In genomic region chr1:154474802-154475201, GRCh38 we compare ENCODE assay signal across 9 cellular contexts. TPM values are rescaled to one million over a fixed set of nuclear protein-coding genes. Genes with fewer than 3 reads are reported as not detected.
DNase-seq lines count a peak whose midpoint lies in the region; ATAC-seq and TF ChIP-seq lines count a peak whose summit lies in the region.
"Had no signal": no experiment of that assay in that cellular context is flagged by ENCODE, and none has a peak within 500 bp of the region (broad histone marks: within the 10 kb centered on the region; RNA-seq: fewer than 3 reads in every experiment).

No MANE protein-coding gene starts in this region.

- no peaks in the 10 kb centered on the region for H3K9me2 ChIP-seq in hepatocyte (replicated peaks; ENCODE audit: insufficient read depth)

- H2AFZ ChIP-seq in hepatocyte = no peak overlapping the region

- no peaks in the 10 kb centered on the region for H3K9me3 ChIP-seq in adrenal gland (replicated peaks in 1 of 3)
- no peaks in the 10 kb centered on the region for H3K9me3 ChIP-seq in hepatocyte (ENCODE audit: low read depth)
- H3K9me3 ChIP-seq in naive thymus-derived CD4-positive, alpha-beta T cell (ENCODE audit: control insufficient read depth in 2 of 3, low read length in 3 of 3) = no peaks in the 10 kb centered on the region

- CTCF ChIA-PET in naive thymus-derived CD4-positive, alpha-beta T cell (lab: Charles Lee) = interaction anchor here (0.6 to 1.0 kb wide), 2 partner anchors 71 to 72 kb away, joined by 4 to 6 read pairs; no protein-coding TSS in a partner anchor

- no peaks in the 10 kb centered on the region for H3K9me3 Mint-ChIP-seq in naive thymus-derived CD4-positive, alpha-beta T cell
- H3K9me3 Mint-ChIP-seq in activated naive CD8-positive, alpha-beta T cell treated with anti-CD3 and anti-CD28 coated beads for 36 hours = no peaks in the 10 kb centered on the region

- intact Hi-C loops in adrenal gland (cut with DNase I) = loop anchor here (10.0 kb wide), 2 partner anchors 70 to 400 kb away; partner anchors contain the start of genes IL6R (in 1 of the 2) and KCNN3 (in 1 of the 2)
- intact Hi-C loops in naive thymus-derived CD4-positive, alpha-beta T cell (cut with micrococcal nuclease) = loop anchor here (5.0 to 10.0 kb wide), 4 partner anchors 123 to 610 kb away; partner anchors contain the start of genes ADAR (in 1 of the 2) and EFNA4 (in 1 of the 2)

- no peaks in the 10 kb centered on the region for H3K79me2 ChIP-seq in hepatocyte

- DNase-seq in DMS 273 (lab: John Stamatoyannopoulos, UW; ENCODE audit: unreplicated experiment) (peak; percentile 31), DMS 273 treated with DMSO at 0.1 percent for 48 hours (lab: John Stamatoyannopoulos, UW) (no peak), adrenal gland (peak in 6 of 7 donors; percentile 34 to 72 (median 46)), hepatocyte (ENCODE audit: low spot score) (peak; percentile 23), NCI-H1417 treated with DMSO at 0.1 percent for 48 hours (lab: John Stamatoyannopoulos, UW) (no peak)
- no peak for DNase-seq in naive thymus-derived CD4-positive, alpha-beta T cell
- no peak for DNase-seq in activated naive CD8-positive, alpha-beta T cell treated with anti-CD3 and anti-CD28 coated beads for 36 hours

- H3K27me3 ChIP-seq in adrenal gland (no peaks in the 10 kb centered on the region), hepatocyte (no peaks in the 10 kb centered on the region)
- H3K27me3 ChIP-seq in naive thymus-derived CD4-positive, alpha-beta T cell (ENCODE audit: control insufficient read depth in 2 of 2, insufficient read depth in 2 of 2, low read length in 2 of 2) = no peaks in the 10 kb centered on the region

- WGBS in adrenal gland, 4 donors = 57 to 74% (median 71%) methylated on average over 3 of the region's 3 CpGs
- 70% methylated on average over 1 of the region's 3 CpGs for WGBS in hepatocyte (ENCODE audit: low lambda C conversion rate, missing lambda C conversion rate)

- no peak for ATAC-seq in naive thymus-derived CD4-positive, alpha-beta T cell

- H3K4me2 ChIP-seq in hepatocyte = no peak overlapping the region

- H3K4me3 ChIP-seq in adrenal gland (no peak overlapping the region), hepatocyte (no peak overlapping the region)
- H3K4me3 ChIP-seq in naive thymus-derived CD4-positive, alpha-beta T cell (ENCODE audit: low read length) = no peak overlapping the region

- H3K36me3 ChIP-seq in adrenal gland (replicated peaks in 1 of 2) = no peaks in the 10 kb centered on the region
- no peaks in the 10 kb centered on the region for H3K36me3 ChIP-seq in hepatocyte (replicated peaks; ENCODE audit: insufficient read depth, low read depth)
- no peaks in the 10 kb centered on the region for H3K36me3 ChIP-seq in naive thymus-derived CD4-positive, alpha-beta T cell (ENCODE audit: control insufficient read depth in 2 of 3, insufficient read depth in 3 of 3, low read length in 3 of 3)

- H3K27ac ChIP-seq in adrenal gland (no peak overlapping the region), hepatocyte (no peak overlapping the region), temporal lobe (ENCODE audit: low read depth, low read length) (peak overlapping the region; percentile 54)
- no peak overlapping the region for H3K27ac ChIP-seq in naive thymus-derived CD4-positive, alpha-beta T cell (ENCODE audit: low read depth, low read length)
- H3K27ac ChIP-seq: 22Rv1 had no signal

- H3K4me3 Mint-ChIP-seq in naive thymus-derived CD4-positive, alpha-beta T cell = no peak overlapping the region
- no peak overlapping the region for H3K4me3 Mint-ChIP-seq in activated naive CD8-positive, alpha-beta T cell treated with anti-CD3 and anti-CD28 coated beads for 36 hours

- no peaks in the 10 kb centered on the region for H3K36me3 Mint-ChIP-seq in naive thymus-derived CD4-positive, alpha-beta T cell
- no peaks in the 10 kb centered on the region for H3K36me3 Mint-ChIP-seq in activated naive CD8-positive, alpha-beta T cell treated with anti-CD3 and anti-CD28 coated beads for 36 hours

- no peak for TF ChIP-seq CTCF in adrenal gland (IDR thresholded peaks at IDR 0.05)
- no peak for TF ChIP-seq CTCF in hepatocyte (IDR thresholded peaks at IDR 0.05; ENCODE audit: poor library complexity)

- TF ChIP-seq POLR2A in adrenal gland (IDR thresholded peaks at IDR 0.05) = no peak

- POLR2A ChIA-PET in naive thymus-derived CD4-positive, alpha-beta T cell (lab: Charles Lee) = interaction anchor here (1.0 kb wide), 1 partner anchor 45 kb away, joined by 4 read pairs; no protein-coding TSS in a partner anchor

- no peaks in the 10 kb centered on the region for H3K27me3 Mint-ChIP-seq in naive thymus-derived CD4-positive, alpha-beta T cell
- no peaks in the 10 kb centered on the region for H3K27me3 Mint-ChIP-seq in activated naive CD8-positive, alpha-beta T cell treated with anti-CD3 and anti-CD28 coated beads for 36 hours

- H3K4me1 ChIP-seq in adrenal gland (replicated peaks in 1 of 2) = peaks cover 6 to 8% of the 10 kb centered on the region in 2 donors
- no peaks in the 10 kb centered on the region for H3K4me1 ChIP-seq in hepatocyte (ENCODE audit: insufficient read depth)
- peaks cover 0 to 10% of the 10 kb centered on the region in 2 donors for H3K4me1 ChIP-seq in naive thymus-derived CD4-positive, alpha-beta T cell (ENCODE audit: control insufficient read depth in 2 of 2, insufficient read depth in 2 of 2, low read length in 2 of 2)

- no peaks in the 10 kb centered on the region for H4K20me1 ChIP-seq in hepatocyte (ENCODE audit: insufficient read depth, poor library complexity, severe bottlenecking)

- H3K4me1 Mint-ChIP-seq in naive thymus-derived CD4-positive, alpha-beta T cell = peaks cover 10 to 43% (median 23%) of the 10 kb centered on the region in 7 donors
- peaks cover 16% of the 10 kb centered on the region for H3K4me1 Mint-ChIP-seq in activated naive CD8-positive, alpha-beta T cell treated with anti-CD3 and anti-CD28 coated beads for 36 hours

- H3K27ac Mint-ChIP-seq in naive thymus-derived CD4-positive, alpha-beta T cell = peak overlapping the region in 1 of 9 donors; percentile 88
- no peak overlapping the region for H3K27ac Mint-ChIP-seq in activated naive CD8-positive, alpha-beta T cell treated with anti-CD3 and anti-CD28 coated beads for 36 hours

RNA-seq across cellular contexts. Expression of gene TDRD10, which starts 27.2 kb away (rescaled TPM):
- 1 to 10 TPM in 6 of 8 donors, under 1 TPM in 1, not detected in 1; 0.87 to 7.5 (median 3.6) TPM for total RNA-seq in adrenal gland
- 10 to 100 TPM in 2 of 3 donors, 1 to 10 TPM in 1; 1.3 to 24.9 (median 22.8) TPM for polyA plus RNA-seq in adrenal gland
- 0.20 TPM in 1 of 2 replicates, not detected in the other for total RNA-seq in hepatocyte
- 0.09 TPM in 1 of 2 replicates, not detected in the other for polyA plus RNA-seq in hepatocyte
- total RNA-seq in temporal lobe = 0.49 TPM
- total RNA-seq in naive thymus-derived CD4-positive, alpha-beta T cell = under 1 TPM in 1 of 5 experiments, not detected in 4; 0.29 TPM
- polyA plus RNA-seq in naive thymus-derived CD4-positive, alpha-beta T cell = not detected
- total RNA-seq in activated naive CD8-positive, alpha-beta T cell treated with anti-CD3 and anti-CD28 coated beads for 36 hours = not detected

RNA-seq across cellular contexts. Expression of gene SHE, which starts 27.4 kb away (rescaled TPM):
- total RNA-seq in adrenal gland (10 to 100 TPM; 15.1 to 30.7 (median 19.2) TPM), hepatocyte (0.32 and 0.60 TPM in 2 replicates), temporal lobe (1.2 TPM)
- polyA plus RNA-seq in adrenal gland (10 to 100 TPM; 11.4 to 14.7 (median 12.7) TPM), hepatocyte (0.41 TPM in 1 of 2 replicates, not detected in the other)
- not detected for total RNA-seq in naive thymus-derived CD4-positive, alpha-beta T cell
- polyA plus RNA-seq in naive thymus-derived CD4-positive, alpha-beta T cell = under 1 TPM in 1 of 2 donors, not detected in 1; 0.04 TPM
- total RNA-seq in activated naive CD8-positive, alpha-beta T cell treated with anti-CD3 and anti-CD28 coated beads for 36 hours = not detected

Comparison
In these comparisons a context has a peak if more than half of its experiments do, and no peak if none do; other contexts are left out.
1. DNase-seq: peak in DMS 273 (single experiment), adrenal gland (6 of 7) and hepatocyte (single experiment); none in DMS 273 treated with DMSO at 0.1 percent for 48 hours (single experiment), naive thymus-derived CD4-positive, alpha-beta T cell (0 of 9), NCI-H1417 treated with DMSO at 0.1 percent for 48 hours (single experiment) and activated naive CD8-positive, alpha-beta T cell treated with anti-CD3 and anti-CD28 coated beads for 36 hours (single experiment).